In genomic region chr11:66976048-66976467, GRCh38 we compare ENCODE assay signal across 9 cellular contexts. TPM values are rescaled to one million over a fixed set of nuclear protein-coding genes. Genes with fewer than 3 reads are reported as not detected.
DNase-seq lines count a peak whose midpoint lies in the region; ATAC-seq, FAIRE-seq and TF ChIP-seq lines count a peak whose summit lies in the region.
"Had no signal": no experiment of that assay in that cellular context is flagged by ENCODE, and none has a peak within 500 bp of the region (broad histone marks: within the 10 kb centered on the region; RNA-seq: fewer than 3 reads in every experiment).

No MANE protein-coding gene starts in this region.

- H3K27me3 Mint-ChIP-seq in activated T-cell treated with anti-CD3 and anti-CD28 coated beads, Interleukin-2, amount 50 U/mL, for 72 hours (ENCODE audit: low read depth), result no peaks in the 10 kb centered on the region

- CTCF ChIA-PET in HepG2 (lab: Yijun Ruan, JAX; ENCODE audit: low intra/inter-chr PET ratio, low total read pairs), result interaction anchor here (0.8 to 1.9 kb wide), 3 partner anchors 93 to 142 kb away, joined by 4 to 5 read pairs (median 5); no protein-coding TSS in a partner anchor

- POLR2A ChIA-PET in HepG2 (lab: Yijun Ruan, JAX), result interaction anchor here (0.9 to 3.1 kb wide), 5 partner anchors 18 to 134 kb away, joined by 3 to 14 read pairs (median 3); partner anchors contain the start of genes PC and RCE1

- H3K36me3 Mint-ChIP-seq in activated T-cell treated with anti-CD3 and anti-CD28 coated beads, Interleukin-2, amount 50 U/mL, for 72 hours (ENCODE audit: insufficient read depth in 2 of 2), result peaks cover 2% of the 10 kb centered on the region in 2 donors

- no peak for TF ChIP-seq POLR2A in HepG2 (IDR thresholded peaks at IDR 0.05; ENCODE audit: insufficient read depth in 1 of 2, low read depth in 2 of 2, low read length in 2 of 2)

- in situ Hi-C loops in GM13977 (cut with MboI; ENCODE audit: low pct_unique_long_range_greater_than_20kb, low sequenced_read_pairs, unreplicated experiment) (no loop called here), HepG2 (cut with HindIII; ENCODE audit: extremely low pct_ligation_motif_present, low pct_unique_long_range_greater_than_20kb) (loop anchor here (5.0 to 10.0 kb wide), 2 partner anchors 131 to 284 kb away; partner anchors contain the start of gene RCE1)

- H3K9me3 Mint-ChIP-seq in activated T-cell treated with anti-CD3 and anti-CD28 coated beads, Interleukin-2, amount 50 U/mL, for 72 hours, result peaks cover 2 to 4% of the 10 kb centered on the region in 2 donors

- no peak for DNase-seq in AG10803 (ENCODE audit: low read depth)
- peak; percentile 56 for DNase-seq in GM13977 (ENCODE audit: low spot score)
- peak; percentile 47 to 49 for DNase-seq in activated T-cell treated with anti-CD3 and anti-CD28 coated beads, Interleukin-2, amount 50 U/mL, for 72 hours
- peak; percentile 35 for DNase-seq in HepG2 (ENCODE audit: low spot score)
- DNase-seq in cortex of kidney (lab: John Stamatoyannopoulos, UW), result no peak

- no peak for TF ChIP-seq EP300 in HepG2 (IDR thresholded peaks at IDR 0.05; ENCODE audit: low read depth in 2 of 2, low read length in 2 of 2)
- no peak for TF ChIP-seq EP300 in HepG2 (CRISPR knock-in tag; IDR thresholded peaks at IDR 0.05; ENCODE audit: borderline replicate concordance)

- peaks cover 53% of the 10 kb centered on the region for H3K4me1 ChIP-seq in HepG2 (ENCODE audit: insufficient read depth, low read length)

- no peak overlapping the region for H3K27ac ChIP-seq in HepG2 (ENCODE audit: extremely low read length, insufficient read depth, low read length)

- peak overlapping the region; percentile 59 for H3K4me2 ChIP-seq in HepG2 (ENCODE audit: low read depth, low read length)

- TF ChIP-seq CTCF in AG10803 (conservative IDR thresholded peaks at IDR 0.05; ENCODE audit: low read length) (peak; percentile 77), GM13977 (IDR thresholded peaks at IDR 0.05; ENCODE audit: extremely low read depth, insufficient read depth, missing control alignments) (peak; percentile 57), HepG2 (CRISPR knock-in tag; IDR thresholded peaks at IDR 0.05) (peak; percentile 94)

- no peak overlapping the region for H3K27ac Mint-ChIP-seq in activated T-cell treated with anti-CD3 and anti-CD28 coated beads, Interleukin-2, amount 50 U/mL, for 72 hours
- H3K27ac Mint-ChIP-seq: activated naive CD8-positive, alpha-beta T cell had no signal

- TF ChIP-seq RAD21 in HepG2 (CRISPR knock-in tag; IDR thresholded peaks at IDR 0.05), result peak; percentile 91

- FAIRE-seq in HepG2 (lab: Jason Lieb, UNC), result peak; percentile 55

- no peaks in the 10 kb centered on the region for H4K20me1 ChIP-seq in HepG2 (ENCODE audit: insufficient read depth, low read length)

- peaks cover 17% of the 10 kb centered on the region for H3K9me3 ChIP-seq in HepG2 (ENCODE audit: low read length)

- intact Hi-C loops in HepG2 (cut with micrococcal nuclease; ENCODE audit: unreplicated experiment), result loop anchor here (2.0 to 5.0 kb wide), 3 partner anchors 91 to 281 kb away; partner anchors contain the start of gene RCE1

- H3K4me1 Mint-ChIP-seq in activated T-cell treated with anti-CD3 and anti-CD28 coated beads, Interleukin-2, amount 50 U/mL, for 72 hours (ENCODE audit: low read depth), result peaks cover 5% of the 10 kb centered on the region

- H2AFZ ChIP-seq in HepG2 (ENCODE audit: low read length), result no peak overlapping the region

- H3K27me3 ChIP-seq in HepG2 (ENCODE audit: control insufficient read depth in 1 of 2, insufficient read depth in 2 of 2, low read length in 2 of 2), result no peaks in the 10 kb centered on the region

- 18% methylated on average over 4 of the region's 9 CpGs for WGBS in HepG2 (ENCODE audit: low lambda C conversion rate)

- no peaks in the 10 kb centered on the region for H3K79me2 ChIP-seq in HepG2 (ENCODE audit: insufficient read depth, low read length)

- no peaks in the 10 kb centered on the region for H3K36me3 ChIP-seq in HepG2 (replicated peaks in 1 of 2; ENCODE audit: control insufficient read depth in 1 of 2, insufficient read depth in 2 of 2, low read length in 2 of 2)

- no TSS peak for BruUV-seq in HepG2 (replicated peaks; lab: Mats Ljungman, UMichigan)

- H3K4me3 ChIP-seq in AG10803 (ENCODE audit: low read length) (no peak overlapping the region), HepG2 (replicated peaks in 1 of 3; ENCODE audit: insufficient read depth in 1 of 3, low read depth in 2 of 3, low read length in 3 of 3) (peak overlapping the region in 1 of 3 experiments; percentile 36; a peak in 1 of 6 replicates)

- no peak overlapping the region for H3K9ac ChIP-seq in HepG2 (ENCODE audit: insufficient read depth, low read depth, low read length)

- no peak overlapping the region for H3K4me3 Mint-ChIP-seq in activated T-cell treated with anti-CD3 and anti-CD28 coated beads, Interleukin-2, amount 50 U/mL, for 72 hours
- H3K4me3 Mint-ChIP-seq: activated naive CD8-positive, alpha-beta T cell had no signal

- peak; percentile 56 to 59 for ATAC-seq in activated T-cell treated with anti-CD3 and anti-CD28 coated beads, Interleukin-2, amount 50 U/mL, for 72 hours (replicated peaks in 1 of 2)
- ATAC-seq in HepG2 (peak; percentile 69), HG02981 (IDR thresholded peaks at IDR 0.05; ENCODE audit: unreplicated experiment) (no peak), GM21515 (IDR thresholded peaks at IDR 0.05; ENCODE audit: unreplicated experiment) (no peak), HG03469 (IDR thresholded peaks at IDR 0.05; ENCODE audit: unreplicated experiment) (no peak)

RNA-seq across cellular contexts. Expression of gene C11orf86, which starts 1.0 kb away (rescaled TPM):
- not detected for total RNA-seq in activated T-cell treated with anti-CD3 and anti-CD28 coated beads, Interleukin-2, amount 50 U/mL, for 72 hours
- 0.11 and 0.17 TPM in 2 replicates for total RNA-seq in HepG2 (2016; rRNA removed; fragmentation: Illumina TruSeq; extraction: Trizol)
- total RNA-seq in HepG2 (2016; cell fraction: cytosol; rRNA removed; fragmentation: Illumina TruSeq; extraction: Trizol; ENCODE audit: low read depth), result not detected in 2 replicates
- 0.09 TPM in 1 of 2 replicates, not detected in the other for total RNA-seq in HepG2 (2016; cell fraction: insoluble cytoplasmic fraction; rRNA removed; fragmentation: Illumina TruSeq; extraction: Trizol)
- total RNA-seq in HepG2 (2016; cell fraction: membrane; rRNA removed; fragmentation: Illumina TruSeq; extraction: Trizol), result 0.19 TPM in 1 of 2 replicates, not detected in the other
- not detected in 2 replicates for total RNA-seq in HepG2 (2016; cell fraction: nucleus; rRNA removed; fragmentation: Illumina TruSeq; extraction: Trizol)
- 0.10 and 0.18 TPM in 2 replicates for polyA plus RNA-seq in HepG2 (2011; rRNA removed)
- polyA plus RNA-seq in HepG2 (2011; cell fraction: cytosol; rRNA removed), result 0.11 and 0.18 TPM in 2 replicates
- 0.16 TPM in 1 of 2 replicates, not detected in the other for polyA plus RNA-seq in HepG2 (2011; cell fraction: nucleus; rRNA removed)
- 0.13 and 0.16 TPM in 2 replicates for polyA plus RNA-seq in HepG2 (2012)
- polyA plus RNA-seq in HepG2 (2016; cell fraction: cytosol; fragmentation: Illumina TruSeq; extraction: Trizol; ENCODE audit: low read depth), result 0.11 TPM in 1 of 2 replicates, not detected in the other
- not detected in 2 replicates for polyA plus RNA-seq in HepG2 (2016; cell fraction: insoluble cytoplasmic fraction; fragmentation: Illumina TruSeq; extraction: Trizol; ENCODE audit: low read depth)
- 0.21 TPM in 1 of 2 replicates, not detected in the other for polyA plus RNA-seq in HepG2 (2016; cell fraction: membrane; fragmentation: Illumina TruSeq; extraction: Trizol; ENCODE audit: low read depth)
- polyA plus RNA-seq in HepG2 (2016; cell fraction: nucleus; fragmentation: Illumina TruSeq; extraction: Trizol; ENCODE audit: insufficient read depth, low read depth), result not detected in 2 replicates
- polyA minus RNA-seq in HepG2 (2011; rRNA and poly(A)+ RNA removed; ENCODE audit: low replicate concordance), result 15.6 TPM in 1 of 2 replicates, not detected in the other
- not detected in 2 replicates for polyA minus RNA-seq in HepG2 (2011; cell fraction: cytosol; rRNA and poly(A)+ RNA removed)
- polyA minus RNA-seq in HepG2 (2011; cell fraction: nucleus; rRNA and poly(A)+ RNA removed), result 0.52 TPM in 1 of 2 replicates, not detected in the other

RNA-seq across cellular contexts. Expression of gene PC, which starts 17.9 kb away (rescaled TPM):
- total RNA-seq in activated T-cell treated with anti-CD3 and anti-CD28 coated beads, Interleukin-2, amount 50 U/mL, for 72 hours, result 10 to 100 TPM in 1 of 2 donors, 1 to 10 TPM in 1; 9.1 to 12.7 TPM
- total RNA-seq in HepG2 (2016; rRNA removed; fragmentation: Illumina TruSeq; extraction: Trizol), result 32.6 and 39.0 TPM in 2 replicates
- total RNA-seq in HepG2 (2016; cell fraction: cytosol; rRNA removed; fragmentation: Illumina TruSeq; extraction: Trizol; ENCODE audit: low read depth), result 4.6 and 5.9 TPM in 2 replicates
- total RNA-seq in HepG2 (2016; cell fraction: insoluble cytoplasmic fraction; rRNA removed; fragmentation: Illumina TruSeq; extraction: Trizol), result 28.7 and 37.9 TPM in 2 replicates
- 11.9 and 12.9 TPM in 2 replicates for total RNA-seq in HepG2 (2016; cell fraction: membrane; rRNA removed; fragmentation: Illumina TruSeq; extraction: Trizol)
- 28.9 and 34.0 TPM in 2 replicates for total RNA-seq in HepG2 (2016; cell fraction: nucleus; rRNA removed; fragmentation: Illumina TruSeq; extraction: Trizol)
- polyA plus RNA-seq in HepG2 (2011; rRNA removed), result 27.2 and 29.0 TPM in 2 replicates
- 29.7 and 35.1 TPM in 2 replicates for polyA plus RNA-seq in HepG2 (2011; cell fraction: cytosol; rRNA removed)
- 127 and 178 TPM in 2 replicates for polyA plus RNA-seq in HepG2 (2011; cell fraction: nucleus; rRNA removed)
- 36.8 and 44.9 TPM in 2 replicates for polyA plus RNA-seq in HepG2 (2012)
- 5.4 and 6.3 TPM in 2 replicates for polyA plus RNA-seq in HepG2 (2016; cell fraction: cytosol; fragmentation: Illumina TruSeq; extraction: Trizol; ENCODE audit: low read depth)
- 32.2 and 39.6 TPM in 2 replicates for polyA plus RNA-seq in HepG2 (2016; cell fraction: insoluble cytoplasmic fraction; fragmentation: Illumina TruSeq; extraction: Trizol; ENCODE audit: low read depth)
- polyA plus RNA-seq in HepG2 (2016; cell fraction: membrane; fragmentation: Illumina TruSeq; extraction: Trizol; ENCODE audit: low read depth), result 8.2 and 9.4 TPM in 2 replicates
- 54.7 and 57.4 TPM in 2 replicates for polyA plus RNA-seq in HepG2 (2016; cell fraction: nucleus; fragmentation: Illumina TruSeq; extraction: Trizol; ENCODE audit: insufficient read depth, low read depth)
- polyA minus RNA-seq in HepG2 (2011; rRNA and poly(A)+ RNA removed; ENCODE audit: low replicate concordance), result 64.1 and 66.8 TPM in 2 replicates
- 36.4 and 37.4 TPM in 2 replicates for polyA minus RNA-seq in HepG2 (2011; cell fraction: cytosol; rRNA and poly(A)+ RNA removed)
- 29.3 and 32.8 TPM in 2 replicates for polyA minus RNA-seq in HepG2 (2011; cell fraction: nucleus; rRNA and poly(A)+ RNA removed)

RNA-seq across cellular contexts. Expression of gene SYT12, which starts 46.9 kb away (rescaled TPM):
- not detected for total RNA-seq in activated T-cell treated with anti-CD3 and anti-CD28 coated beads, Interleukin-2, amount 50 U/mL, for 72 hours
- 0.02 TPM in 1 of 2 replicates, not detected in the other for total RNA-seq in HepG2 (2016; rRNA removed; fragmentation: Illumina TruSeq; extraction: Trizol)
- total RNA-seq in HepG2 (2016; cell fraction: cytosol; rRNA removed; fragmentation: Illumina TruSeq; extraction: Trizol; ENCODE audit: low read depth), result under 0.01 and 0.09 TPM in 2 replicates
- total RNA-seq in HepG2 (2016; cell fraction: insoluble cytoplasmic fraction; rRNA removed; fragmentation: Illumina TruSeq; extraction: Trizol), result not detected in 2 replicates
- total RNA-seq in HepG2 (2016; cell fraction: membrane; rRNA removed; fragmentation: Illumina TruSeq; extraction: Trizol), result 0.03 TPM in 1 of 2 replicates, not detected in the other
- total RNA-seq in HepG2 (2016; cell fraction: nucleus; rRNA removed; fragmentation: Illumina TruSeq; extraction: Trizol), result not detected in 2 replicates
- polyA plus RNA-seq in HepG2 (2011; rRNA removed), result 0.01 and 0.07 TPM in 2 replicates
- polyA plus RNA-seq in HepG2 (2011; cell fraction: cytosol; rRNA removed), result 0.03 TPM in 2 replicates
- 0.05 and 0.10 TPM in 2 replicates for polyA plus RNA-seq in HepG2 (2011; cell fraction: nucleus; rRNA removed)
- 0.04 TPM in 2 replicates for polyA plus RNA-seq in HepG2 (2012)
- not detected in 2 replicates for polyA plus RNA-seq in HepG2 (2016; cell fraction: cytosol; fragmentation: Illumina TruSeq; extraction: Trizol; ENCODE audit: low read depth)
- polyA plus RNA-seq in HepG2 (2016; cell fraction: insoluble cytoplasmic fraction; fragmentation: Illumina TruSeq; extraction: Trizol; ENCODE audit: low read depth), result not detected in 2 replicates
- polyA plus RNA-seq in HepG2 (2016; cell fraction: membrane; fragmentation: Illumina TruSeq; extraction: Trizol; ENCODE audit: low read depth), result not detected in 2 replicates
- polyA plus RNA-seq in HepG2 (2016; cell fraction: nucleus; fragmentation: Illumina TruSeq; extraction: Trizol; ENCODE audit: insufficient read depth, low read depth), result not detected in 2 replicates
- polyA minus RNA-seq in HepG2 (2011; rRNA and poly(A)+ RNA removed; ENCODE audit: low replicate concordance), result 0.02 and 20.9 TPM in 2 replicates
- 0.09 TPM in 1 of 2 replicates, not detected in the other for polyA minus RNA-seq in HepG2 (2011; cell fraction: cytosol; rRNA and poly(A)+ RNA removed)
- 0.26 TPM in 1 of 2 replicates, not detected in the other for polyA minus RNA-seq in HepG2 (2011; cell fraction: nucleus; rRNA and poly(A)+ RNA removed)

Comparison
In these comparisons a context has a peak if more than half of its experiments do, and no peak if none do; other contexts are left out.
1. DNase-seq: peak in GM13977 (single experiment), activated T-cell treated with anti-CD3 and anti-CD28 coated beads, Interleukin-2, amount 50 U/mL, for 72 hours (2 of 2) and HepG2 (single experiment); none in AG10803 (single experiment) and cortex of kidney (single experiment).
2. ATAC-seq: peak in activated T-cell treated with anti-CD3 and anti-CD28 coated beads, Interleukin-2, amount 50 U/mL, for 72 hours (2 of 2) and HepG2 (single experiment); none in HG02981 (single experiment), GM21515 (single experiment) and HG03469 (single experiment).
3. Peak in every context shown above with its lines, with median percentiles within 50 percentile points of each other: CTCF ChIP-seq.